Comparison of ENCODE assay signal across 29 cellular contexts in the genomic region with DNA sequence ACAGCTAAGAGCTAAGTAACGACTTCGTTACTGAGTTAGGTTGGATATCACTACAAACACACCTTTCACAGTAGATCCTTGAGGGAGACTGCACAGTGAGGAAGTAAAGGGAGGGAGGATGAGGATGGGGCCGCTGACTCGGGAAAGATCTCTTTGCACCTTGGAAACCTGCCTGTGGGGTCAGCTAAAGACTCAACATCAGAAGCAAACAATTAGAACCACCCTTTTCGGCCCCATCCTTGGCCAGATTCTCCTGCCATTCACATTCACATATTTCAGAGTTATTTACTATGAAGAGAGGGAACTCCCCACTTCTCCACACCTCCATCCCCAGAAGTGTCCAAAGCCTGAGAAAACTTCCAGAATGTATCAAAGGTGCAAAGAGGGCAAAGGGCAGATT. TPM values are rescaled to one million over a fixed set of nuclear protein-coding genes. Genes with fewer than 3 reads are reported as not detected.
"Had no signal": no experiment of that assay in that cellular context is flagged by ENCODE, and none has a peak within 500 bp of the region (broad histone marks: within the 10 kb centered on the region; RNA-seq: fewer than 3 reads in every experiment).

No MANE protein-coding gene starts in this region.

- H3K27me3 ChIP-seq: adrenal gland, body of pancreas, transverse colon had no signal

- H3K4me3 ChIP-seq: adrenal gland, body of pancreas, skin epidermis, transverse colon had no signal

- H3K9me3 Mint-ChIP-seq: activated naive CD4-positive, alpha-beta T cell treated with anti-CD3 and anti-CD28 coated beads for 36 hours; activated naive CD8-positive, alpha-beta T cell treated with anti-CD3 and anti-CD28 coated beads for 36 hours; dendritic cell treated with granulocyte-macrophage colony-stimulating factor and Interleukin-4, amounts not matched to agents 40 ng/mL and 50 ng/mL, for 4 days; immature natural killer cell; memory B cell; stimulated activated memory B cell treated with anti-CD40 and anti-IgM and Interleukin-4, amounts not matched to agents 10 μg/mL and 1 μg/mL and 100 μg/mL, for 72 hours; T-helper 2 cell treated with Interferon-gamma antibody and Interleukin-4, amounts not matched to agents 5 μg/mL and 100 μg/mL, for 36 hours had no signal

- ATAC-seq: activated CD4-positive, alpha-beta T cell treated with anti-CD3 and anti-CD28 coated beads for 36 hours; body of pancreas; left colon; naive thymus-derived CD8-positive, alpha-beta T cell; stimulated activated memory B cell treated with anti-CD40 and anti-IgM and Interleukin-4, amounts not matched to agents 10 μg/mL and 1 μg/mL and 100 μg/mL, for 72 hours had no signal

- H3K4me3 Mint-ChIP-seq: activated CD4-positive, alpha-beta T cell treated with anti-CD3 and anti-CD28 coated beads for 36 hours; activated naive CD4-positive, alpha-beta T cell treated with anti-CD3 and anti-CD28 coated beads for 36 hours; activated naive CD8-positive, alpha-beta T cell treated with anti-CD3 and anti-CD28 coated beads for 36 hours; dendritic cell treated with granulocyte-macrophage colony-stimulating factor and Interleukin-4, amounts not matched to agents 40 ng/mL and 50 ng/mL, for 4 days; immature natural killer cell; memory B cell; naive thymus-derived CD8-positive, alpha-beta T cell; stimulated activated memory B cell treated with anti-CD40 and anti-IgM and Interleukin-4, amounts not matched to agents 10 μg/mL and 1 μg/mL and 100 μg/mL, for 72 hours; T-helper 2 cell treated with Interferon-gamma antibody and Interleukin-4, amounts not matched to agents 5 μg/mL and 100 μg/mL, for 36 hours had no signal

- H3K27me3 Mint-ChIP-seq: activated CD4-positive, alpha-beta T cell treated with anti-CD3 and anti-CD28 coated beads for 36 hours; activated naive CD8-positive, alpha-beta T cell treated with anti-CD3 and anti-CD28 coated beads for 36 hours; dendritic cell treated with granulocyte-macrophage colony-stimulating factor and Interleukin-4, amounts not matched to agents 40 ng/mL and 50 ng/mL, for 4 days; memory B cell; naive thymus-derived CD8-positive, alpha-beta T cell; stimulated activated memory B cell treated with anti-CD40 and anti-IgM and Interleukin-4, amounts not matched to agents 10 μg/mL and 1 μg/mL and 100 μg/mL, for 72 hours had no signal

- H3K9me3 ChIP-seq: adrenal gland, body of pancreas, transverse colon had no signal

- H3K27ac ChIP-seq: adrenal gland, body of pancreas, skin epidermis, transverse colon had no signal

- DNase-seq: activated CD4-positive, alpha-beta T cell treated with anti-CD3 and anti-CD28 coated beads for 36 hours; activated CD4-positive, CD25-positive, alpha-beta regulatory T cell; activated CD8-positive, alpha-beta memory T cell treated with anti-CD3 and anti-CD28 coated beads for 24 hours; activated effector memory CD4-positive, alpha-beta T cell treated with anti-CD3 and anti-CD28 coated beads, Interleukin-2, amount 50 U/mL, for 16 hours; activated naive CD4-positive, alpha-beta T cell treated with anti-CD3 and anti-CD28 coated beads for 36 hours; activated naive CD8-positive, alpha-beta T cell treated with anti-CD3 and anti-CD28 coated beads for 36 hours; body of pancreas; effector CD8-positive, alpha-beta T cell; immature natural killer cell; kidney; left colon; naive thymus-derived CD8-positive, alpha-beta T cell; stimulated activated CD4-positive, alpha-beta T cell treated with anti-CD3 and anti-CD28 coated beads, Interleukin-12 subunit alpha, Interleukin-12 subunit beta, amount 100 ng/mL, for 4 hours; stimulated activated CD4-positive, alpha-beta T cell treated with anti-CD3 and anti-CD28 coated beads, Interleukin-4, amount 100 ng/mL, for 24 hours; T-helper 1 cell; transverse colon had no signal

- H3K4me1 Mint-ChIP-seq: memory B cell; stimulated activated memory B cell treated with anti-CD40 and anti-IgM and Interleukin-4, amounts not matched to agents 10 μg/mL and 1 μg/mL and 100 μg/mL, for 72 hours had no signal

- H3K4me1 ChIP-seq: adrenal gland, body of pancreas, transverse colon had no signal

- H3K27ac Mint-ChIP-seq: activated CD4-positive, alpha-beta T cell treated with anti-CD3 and anti-CD28 coated beads for 36 hours; activated naive CD4-positive, alpha-beta T cell treated with anti-CD3 and anti-CD28 coated beads for 36 hours; activated naive CD8-positive, alpha-beta T cell treated with anti-CD3 and anti-CD28 coated beads for 36 hours; dendritic cell treated with granulocyte-macrophage colony-stimulating factor and Interleukin-4, amounts not matched to agents 40 ng/mL and 50 ng/mL, for 4 days; memory B cell; stimulated activated memory B cell treated with anti-CD40 and anti-IgM and Interleukin-4, amounts not matched to agents 10 μg/mL and 1 μg/mL and 100 μg/mL, for 72 hours; T-helper 2 cell treated with Interferon-gamma antibody and Interleukin-4, amounts not matched to agents 5 μg/mL and 100 μg/mL, for 36 hours had no signal

- FAIRE-seq: kidney had no signal

RNA-seq across cellular contexts. Expression of gene CLEC2L, which starts 47.1 kb away (rescaled TPM):
- total RNA-seq: activated CD4-positive, alpha-beta T cell treated with anti-CD3 and anti-CD28 coated beads for 36 hours; activated naive CD4-positive, alpha-beta T cell treated with anti-CD3 and anti-CD28 coated beads for 36 hours; activated naive CD8-positive, alpha-beta T cell treated with anti-CD3 and anti-CD28 coated beads for 36 hours; aorta; body of pancreas; chondrocyte; epithelial cell of proximal tubule; kidney; left colon; lower leg skin; naive thymus-derived CD8-positive, alpha-beta T cell; osteocyte; renal cortical epithelial cell; sciatic nerve had no signal
